Comparison of ENCODE assay signal across 32 cellular contexts in genomic region chr5:98992552-98992951, GRCh38.
"Had no signal": no experiment of that assay in that cellular context is flagged by ENCODE, and none has a peak within 500 bp of the region (broad histone marks: within the 10 kb centered on the region; RNA-seq: fewer than 3 reads in every experiment).

No MANE protein-coding gene starts in this region.

- H3K4me3 ChIP-seq: ascending aorta, body of pancreas, breast epithelium had no signal

- DNase-seq: activated CD4-positive, alpha-beta memory T cell treated with anti-CD3 and anti-CD28 coated beads, Interleukin-2, amount 10 ng/mL, durations not matched to agents 7 days and 5 days; activated CD4-positive, alpha-beta T cell treated with anti-CD3 and anti-CD28 coated beads for 1 hour; activated CD4-positive, alpha-beta T cell treated with anti-CD3 and anti-CD28 coated beads for 36 hours; activated CD4-positive, alpha-beta T cell treated with anti-CD3 and anti-CD28 coated beads for 48 hours; activated CD4-positive, alpha-beta T cell treated with anti-CD3 and anti-CD28 coated beads, Interleukin-2, amount 10 ng/mL, durations not matched to agents 7 days and 5 days; activated CD4-positive, alpha-beta T cell treated with anti-CD3 and anti-CD28 coated beads, Interleukin-2, amount 50 U/mL, for 48 hours; activated CD4-positive, CD25-positive, alpha-beta regulatory T cell; activated CD8-positive, alpha-beta memory T cell treated with anti-CD3 and anti-CD28 coated beads for 24 hours; activated CD8-positive, alpha-beta memory T cell treated with anti-CD3 and anti-CD28 coated beads, Interleukin-2, amount 10 ng/mL, durations not matched to agents 7 days and 5 days; activated CD8-positive, alpha-beta memory T cell treated with anti-CD3 and anti-CD28 coated beads, Interleukin-2, amount 50 U/mL, for 48 hours; activated CD8-positive, alpha-beta T cell treated with anti-CD3 and anti-CD28 coated beads, Interleukin-2, amount 10 ng/mL, durations not matched to agents 7 days and 5 days; activated effector memory CD4-positive, alpha-beta T cell treated with Interleukin-2 at 50 U/mL for 16 hours; activated gamma-delta T cell; activated naive CD4-positive, alpha-beta T cell treated with anti-CD3 and anti-CD28 coated beads, Interleukin-2, amount 10 ng/mL, durations not matched to agents 7 days and 5 days; activated naive CD4-positive, alpha-beta T cell treated with Interleukin-2 at 50 U/mL for 16 hours; activated naive CD8-positive, alpha-beta T cell treated with anti-CD3 and anti-CD28 coated beads, Interleukin-2, amount 10 ng/mL, durations not matched to agents 7 days and 5 days; activated naive CD8-positive, alpha-beta T cell treated with anti-CD3 and anti-CD28 coated beads, Interleukin-2, amount 50 U/mL, for 24 hours; activated T-cell treated with anti-CD3 and anti-CD28 coated beads, Interleukin-2, amount 50 U/mL, for 24 hours; activated T-cell treated with anti-CD3 and anti-CD28 coated beads, Interleukin-2, amount 50 U/mL, for 48 hours; amygdala; anterior cingulate cortex; body of pancreas; brain microvascular endothelial cell; central memory CD4-positive, alpha-beta T cell; T-helper 1 cell; T-helper 2 cell; T-helper 9 cell; WERI-Rb-1 had no signal

- H3K27me3 ChIP-seq: ascending aorta, body of pancreas, brain microvascular endothelial cell, breast epithelium had no signal

- ATAC-seq: activated CD4-positive, alpha-beta T cell treated with anti-CD3 and anti-CD28 coated beads for 36 hours; activated CD4-positive, CD25-positive, alpha-beta regulatory T cell treated with anti-CD3 and anti-CD28 coated beads, Interleukin-2, amount 50 U/mL, for 24 hours; activated CD8-positive, alpha-beta memory T cell treated with anti-CD3 and anti-CD28 coated beads, Interleukin-2, amount 10 ng/mL, durations not matched to agents 7 days and 5 days; activated CD8-positive, alpha-beta T cell treated with anti-CD3 and anti-CD28 coated beads, Interleukin-2, amount 10 ng/mL, durations not matched to agents 7 days and 5 days; activated naive CD8-positive, alpha-beta T cell treated with anti-CD3 and anti-CD28 coated beads, Interleukin-2, amount 50 U/mL, for 24 hours; body of pancreas; WTC11 had no signal

- H3K36me3 ChIP-seq: ascending aorta, brain microvascular endothelial cell, breast epithelium, WERI-Rb-1 had no signal

- H3K27ac ChIP-seq: ascending aorta, body of pancreas, brain microvascular endothelial cell, breast epithelium, WERI-Rb-1 had no signal

- H3K9me3 ChIP-seq: ascending aorta, body of pancreas, breast epithelium had no signal

- H3K4me1 ChIP-seq: ascending aorta, body of pancreas, breast epithelium had no signal
